ENCODE assay signal across 8 cellular contexts in the genomic region with DNA sequence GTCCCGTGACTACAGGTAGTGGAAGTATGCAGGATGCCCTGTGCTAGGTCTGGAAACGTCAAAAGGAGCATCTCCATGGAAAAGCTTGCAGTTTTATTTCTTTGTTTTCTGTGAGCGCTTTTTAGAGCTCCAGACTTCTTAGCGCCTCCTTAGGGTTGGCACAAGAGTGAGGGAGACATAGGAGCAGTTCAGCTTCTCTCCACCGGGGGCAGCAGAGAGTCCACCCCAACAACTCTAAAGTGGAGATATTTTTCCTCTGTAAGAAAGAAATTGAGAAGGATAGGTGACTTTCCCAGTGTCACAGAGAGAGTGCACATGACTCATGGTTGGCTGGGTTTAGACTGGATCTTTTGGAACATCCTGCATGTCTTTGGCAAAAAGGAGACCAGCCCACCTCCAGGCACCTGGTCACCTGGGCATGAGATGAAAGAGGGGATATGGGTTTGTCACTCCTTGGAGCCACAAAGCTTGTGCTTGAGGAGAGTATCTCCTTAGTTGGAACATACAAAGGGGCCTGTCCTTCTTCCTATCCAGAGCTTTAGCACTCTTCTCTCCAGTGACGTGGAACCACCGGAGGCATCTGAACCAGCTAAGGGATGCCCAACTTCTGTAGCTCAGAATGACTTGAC.
A peak's percentile ranks its signal among the peaks of the same experiment; 100 is the strongest.
DNase-seq lines count a peak whose midpoint lies in the region; ATAC-seq and TF ChIP-seq lines count a peak whose summit lies in the region.

No MANE protein-coding gene starts in this region.

- no peaks in the 10 kb centered on the region for H3K27me3 ChIP-seq in lower lobe of right lung (ENCODE audit: low read depth)

- ATAC-seq in GM19438 (IDR thresholded peaks at IDR 0.05; ENCODE audit: low read depth, unreplicated experiment), result peak; percentile 58
- peak; percentile 29 to 57 for ATAC-seq in lower lobe of right lung
- no peak for ATAC-seq in HG03469 (IDR thresholded peaks at IDR 0.05; ENCODE audit: unreplicated experiment)
- ATAC-seq in HG03442 (IDR thresholded peaks at IDR 0.05; ENCODE audit: unreplicated experiment), result no peak

- no peaks in the 10 kb centered on the region for H3K4me1 ChIP-seq in lower lobe of right lung

- DNase-seq in NCI-H1436 (lab: John Stamatoyannopoulos, UW) (peak; percentile 0), NCI-H1436 treated with DMSO at 0.1 percent for 48 hours (lab: John Stamatoyannopoulos, UW) (no peak), amniotic epithelial cell (ENCODE audit: low read depth) (peak; percentile 47), lower lobe of right lung (no peak)

- peak; percentile 94 for TF ChIP-seq CTCF in LNCAP (IDR thresholded peaks at IDR 0.05)
- peak; percentile 64 for TF ChIP-seq CTCF in lower lobe of right lung (IDR thresholded peaks at IDR 0.05)

- intact Hi-C loops in lower lobe of right lung (cut with DNase I), result no loop called here

- H3K27ac ChIP-seq in lower lobe of right lung, result no peak overlapping the region

- no peak overlapping the region for H3K4me3 ChIP-seq in lower lobe of right lung

- H3K9me3 ChIP-seq in lower lobe of right lung, result no peaks in the 10 kb centered on the region

- H3K36me3 ChIP-seq in lower lobe of right lung, result no peaks in the 10 kb centered on the region

Comparison
In these comparisons a context has a peak if more than half of its experiments do, and no peak if none do; other contexts are left out.
1. DNase-seq: peak in NCI-H1436 (single experiment) and amniotic epithelial cell (single experiment); none in NCI-H1436 treated with DMSO at 0.1 percent for 48 hours (single experiment) and lower lobe of right lung (single experiment).
2. ATAC-seq: peak in GM19438 (single experiment) and lower lobe of right lung (2 of 2); none in HG03469 (single experiment) and HG03442 (single experiment).